Comparison of ENCODE assay signal across 11 cellular contexts in the genomic region with DNA sequence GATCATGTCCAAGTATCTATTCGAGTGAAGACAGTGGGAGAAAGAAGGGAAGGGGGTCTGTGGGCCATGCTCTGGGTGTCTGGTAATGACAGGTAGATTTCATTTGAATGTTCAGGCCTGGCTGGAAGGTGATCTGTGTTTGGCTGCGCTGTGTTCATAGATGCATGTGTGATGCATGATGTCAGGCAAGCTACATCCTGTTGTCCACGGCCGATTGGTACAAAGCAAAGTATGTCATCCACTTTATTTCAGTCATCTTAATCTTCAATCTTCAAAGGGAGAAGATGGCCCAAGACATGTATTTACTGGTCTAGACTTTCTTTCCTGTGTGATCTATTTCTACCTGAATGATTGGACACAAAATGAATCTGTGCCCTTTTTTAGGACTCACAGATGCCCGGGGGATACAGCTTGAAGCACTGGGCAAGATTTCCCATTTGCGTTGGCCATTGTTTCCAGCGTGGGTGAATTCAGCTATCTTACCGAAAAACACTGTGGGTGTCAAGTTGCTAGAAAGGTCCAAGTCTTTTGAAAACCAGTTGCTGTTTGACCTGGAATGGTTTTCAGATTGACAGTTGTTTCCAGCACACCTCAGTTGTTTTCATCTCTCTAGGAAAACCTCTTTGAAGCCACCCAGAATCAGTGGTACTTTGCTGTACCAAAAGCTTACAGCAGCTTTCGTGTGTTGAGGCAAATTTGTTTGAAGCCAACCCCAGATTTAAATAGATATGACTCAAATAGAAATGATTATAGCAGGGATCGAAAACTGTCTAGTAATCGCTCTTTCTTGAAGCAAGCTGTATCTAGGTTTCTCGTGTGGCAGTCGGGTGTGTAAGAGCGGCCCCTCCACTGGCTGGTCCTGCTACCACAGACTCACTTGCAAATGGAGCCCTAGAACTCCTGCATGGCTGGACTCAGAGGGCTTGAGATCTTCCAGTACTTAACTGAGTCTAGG. TPM values are rescaled to one million over a fixed set of nuclear protein-coding genes. Genes with fewer than 3 reads are reported as not detected.
DNase-seq lines count a peak whose midpoint lies in the region; ATAC-seq and TF ChIP-seq lines count a peak whose summit lies in the region.
"Had no signal": no experiment of that assay in that cellular context is flagged by ENCODE, and none has a peak within 500 bp of the region (broad histone marks: within the 10 kb centered on the region; RNA-seq: fewer than 3 reads in every experiment).

No MANE protein-coding gene starts in this region.

- peak; percentile 39 for ATAC-seq in GM21576 (IDR thresholded peaks at IDR 0.05; ENCODE audit: unreplicated experiment)
- ATAC-seq in HG03432 (IDR thresholded peaks at IDR 0.05; ENCODE audit: unreplicated experiment) = peak; percentile 47
- ATAC-seq in omental fat pad (ENCODE audit: low FRiP score) = no peak
- ATAC-seq: body of pancreas, GM23338, PC-3 had no signal

- DNase-seq in stimulated activated CD4-positive, alpha-beta T cell treated with anti-CD3 and anti-CD28 coated beads, Interleukin-4, amount 100 ng/mL, for 24 hours = peak; percentile 10
- DNase-seq in stimulated activated CD4-positive, alpha-beta T cell treated with anti-CD3 and anti-CD28 coated beads, Interleukin-2, amount 100 ng/mL, for 48 hours = no peak
- DNase-seq in epidermal melanocyte (ENCODE audit: insufficient read length, low spot score) (no peak), SIG-M5 treated with dmso at 0.1 percent for 504 hours (lab: John Stamatoyannopoulos, UW; ENCODE audit: unreplicated experiment) (no peak), omental fat pad (ENCODE audit: low spot score) (no peak), NCI-H146 treated with DMSO at 0.1 percent for 48 hours (lab: John Stamatoyannopoulos, UW; ENCODE audit: unreplicated experiment) (no peak)
- DNase-seq: PC-3 had no signal

- TF ChIP-seq CTCF in omental fat pad (IDR thresholded peaks at IDR 0.05) = no peak

RNA-seq across cellular contexts. Expression of a gene that starts 27.2 kb away (rescaled TPM):
- 10 to 100 TPM; 47.4 to 93.6 (median 65.4) TPM for total RNA-seq in omental fat pad
